In the genomic region with DNA sequence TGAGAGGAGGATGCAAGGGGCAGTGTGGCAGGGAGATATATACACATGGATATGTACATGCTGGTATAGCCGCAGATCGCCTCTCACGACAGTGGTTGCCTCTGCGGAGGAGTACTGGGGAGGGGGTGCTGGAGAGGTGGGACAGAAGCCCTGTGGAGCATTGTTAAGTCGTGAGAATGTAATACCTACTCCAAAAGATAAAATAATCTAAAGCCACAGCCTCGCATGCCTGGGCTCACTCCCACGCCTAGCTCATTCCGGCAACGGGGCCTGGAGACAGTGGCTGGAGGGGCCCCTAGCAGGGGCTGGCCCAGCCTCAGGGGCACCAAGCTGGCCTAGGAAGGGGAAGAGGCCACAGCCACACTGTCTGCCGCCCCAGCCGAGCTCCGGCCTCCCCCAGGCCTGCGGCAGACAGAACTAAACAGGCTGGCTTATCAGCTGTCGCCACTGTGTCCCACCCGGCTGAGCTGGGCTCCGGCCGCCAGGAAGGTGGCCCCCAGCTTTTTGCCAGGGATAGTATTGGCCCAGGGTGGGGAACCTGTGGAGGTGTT, we compare ENCODE assay signal across 16 cellular contexts.
A peak's percentile ranks its signal among the peaks of the same experiment; 100 is the strongest.
DNase-seq lines count a peak whose midpoint lies in the region; ATAC-seq and TF ChIP-seq lines count a peak whose summit lies in the region.
"Had no signal": no experiment of that assay in that cellular context is flagged by ENCODE, and none has a peak within 500 bp of the region (broad histone marks: within the 10 kb centered on the region; RNA-seq: fewer than 3 reads in every experiment).

No MANE protein-coding gene starts in this region.

- DNase-seq in GF-D8 (lab: John Stamatoyannopoulos, UW) = peak; percentile 25
- peak; percentile 77 for DNase-seq in fibroblast of pulmonary artery (ENCODE audit: low read depth)
- DNase-seq in mesendoderm = peak; percentile 82
- DNase-seq in foreskin fibroblast = no peak
- DNase-seq in NOMO-1 treated with DMSO at 0.1 percent for 48 hours (lab: John Stamatoyannopoulos, UW; ENCODE audit: unreplicated experiment) = no peak
- DNase-seq in mesenteric fat pad (ENCODE audit: low spot score) = no peak
- DNase-seq: activated CD4-positive, alpha-beta T cell treated with anti-CD3 and anti-CD28 coated beads for 1 hour; Caco-2; kidney; NCI-H1930; NCI-H510A treated with DMSO at 0.1 percent for 48 hours; stimulated activated CD8-positive, alpha-beta memory T cell treated with anti-CD3 and anti-CD28 coated beads, Interleukin-4, amount 100 ng/mL, for 48 hours; T-cell had no signal

- H4K5ac ChIP-seq in mesendoderm (ENCODE audit: low read length) = no peak overlapping the region

- peaks cover 22% of the 10 kb centered on the region for H3K4me1 ChIP-seq in mesendoderm (ENCODE audit: control insufficient read depth, low read depth, low read length)

- H3K56ac ChIP-seq in mesendoderm (ENCODE audit: low read length) = peak overlapping the region; percentile 79

- H3K27me3 ChIP-seq in mesendoderm (ENCODE audit: insufficient read depth, low read length, poor library complexity) = no peaks in the 10 kb centered on the region

- no peak overlapping the region for H3K4me3 ChIP-seq in fibroblast of pulmonary artery (replicated peaks; ENCODE audit: low read depth, low read length)
- no peak overlapping the region for H3K4me3 ChIP-seq in mesendoderm (ENCODE audit: low read length)
- no peak overlapping the region for H3K4me3 ChIP-seq in foreskin fibroblast (ENCODE audit: low read depth in 1 of 2, low read length in 2 of 2)

- no peaks in the 10 kb centered on the region for H3K36me3 ChIP-seq in mesendoderm (ENCODE audit: control insufficient read depth, insufficient read depth, low read length)

- ATAC-seq in SK-N-SH treated with all-trans-retinoic acid at 6 μM for 48 hours = no peak
- no peak for ATAC-seq in HG03460 (IDR thresholded peaks at IDR 0.05; ENCODE audit: unreplicated experiment)
- ATAC-seq: activated naive CD4-positive, alpha-beta T cell treated with anti-CD3 and anti-CD28 coated beads, Interleukin-2, amount 50 U/mL, for 72 hours; T-cell had no signal

- peak overlapping the region; percentile 84 for H3K4ac ChIP-seq in mesendoderm (ENCODE audit: low read depth, low read length)

- H4K8ac ChIP-seq in mesendoderm (ENCODE audit: low read depth, low read length) = no peak overlapping the region

- peak overlapping the region; percentile 87 for H2AK5ac ChIP-seq in mesendoderm (ENCODE audit: low read length)

- no CpG with 5 or more reads among the region's 17 CpGs for WGBS in mesendoderm (ENCODE audit: extremely low coverage, insufficient coverage, low lambda C conversion rate)

- TF ChIP-seq CTCF in fibroblast of pulmonary artery (IDR thresholded peaks at IDR 0.05; ENCODE audit: low read length, missing control alignments) = no peak
- no peak for TF ChIP-seq CTCF in foreskin fibroblast (IDR thresholded peaks at IDR 0.05; ENCODE audit: low read depth, low read length)

- no peak overlapping the region for H2BK120ac ChIP-seq in mesendoderm (ENCODE audit: low read depth, low read length)

- H3K18ac ChIP-seq in mesendoderm (ENCODE audit: low read length) = peak overlapping the region; percentile 85

- peak overlapping the region; percentile 51 for H3K9ac ChIP-seq in mesendoderm (ENCODE audit: low read length)

- no peaks in the 10 kb centered on the region for H3K79me2 ChIP-seq in mesendoderm (ENCODE audit: control insufficient read depth, insufficient read depth, low read length)

- no peaks in the 10 kb centered on the region for H3K79me1 ChIP-seq in mesendoderm (ENCODE audit: low read length)

- H3K4me2 ChIP-seq in mesendoderm (ENCODE audit: low read length) = no peak overlapping the region

- H2BK15ac ChIP-seq in mesendoderm (replicated peaks; ENCODE audit: low read depth) = no peak overlapping the region

- peak overlapping the region; percentile 54 for H3K27ac ChIP-seq in mesendoderm (ENCODE audit: low read depth, low read length)

- H3K23ac ChIP-seq in mesendoderm (ENCODE audit: low read length) = no peak overlapping the region

- H2BK5ac ChIP-seq in mesendoderm (ENCODE audit: low read length) = peak overlapping the region; percentile 96

TF ChIP-seq in SK-N-SH treated with all-trans-retinoic acid at 6 μM for 48 hours, 23 proteins besides CTCF, POLR2A, EP300 and RAD21:
- TF ChIP-seq, protein P1, sequence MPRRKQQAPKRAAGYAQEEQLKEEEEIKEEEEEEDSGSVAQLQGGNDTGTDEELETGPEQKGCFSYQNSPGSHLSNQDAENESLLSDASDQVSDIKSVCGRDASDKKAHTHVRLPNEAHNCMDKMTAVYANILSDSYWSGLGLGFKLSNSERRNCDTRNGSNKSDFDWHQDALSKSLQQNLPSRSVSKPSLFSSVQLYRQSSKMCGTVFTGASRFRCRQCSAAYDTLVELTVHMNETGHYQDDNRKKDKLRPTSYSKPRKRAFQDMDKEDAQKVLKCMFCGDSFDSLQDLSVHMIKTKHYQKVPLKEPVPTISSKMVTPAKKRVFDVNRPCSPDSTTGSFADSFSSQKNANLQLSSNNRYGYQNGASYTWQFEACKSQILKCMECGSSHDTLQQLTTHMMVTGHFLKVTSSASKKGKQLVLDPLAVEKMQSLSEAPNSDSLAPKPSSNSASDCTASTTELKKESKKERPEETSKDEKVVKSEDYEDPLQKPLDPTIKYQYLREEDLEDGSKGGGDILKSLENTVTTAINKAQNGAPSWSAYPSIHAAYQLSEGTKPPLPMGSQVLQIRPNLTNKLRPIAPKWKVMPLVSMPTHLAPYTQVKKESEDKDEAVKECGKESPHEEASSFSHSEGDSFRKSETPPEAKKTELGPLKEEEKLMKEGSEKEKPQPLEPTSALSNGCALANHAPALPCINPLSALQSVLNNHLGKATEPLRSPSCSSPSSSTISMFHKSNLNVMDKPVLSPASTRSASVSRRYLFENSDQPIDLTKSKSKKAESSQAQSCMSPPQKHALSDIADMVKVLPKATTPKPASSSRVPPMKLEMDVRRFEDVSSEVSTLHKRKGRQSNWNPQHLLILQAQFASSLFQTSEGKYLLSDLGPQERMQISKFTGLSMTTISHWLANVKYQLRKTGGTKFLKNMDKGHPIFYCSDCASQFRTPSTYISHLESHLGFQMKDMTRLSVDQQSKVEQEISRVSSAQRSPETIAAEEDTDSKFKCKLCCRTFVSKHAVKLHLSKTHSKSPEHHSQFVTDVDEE (CRISPR knock-in tag; IDR thresholded peaks at IDR 0.05) = 0 out of 2 replicates have a peak, but pooled peaks have one; percentile 32
- no peak for TF ChIP-seq ZFP3 (CRISPR knock-in tag; IDR thresholded peaks at IDR 0.05)
TF ChIP-seq in SK-N-SH treated with all-trans-retinoic acid at 6 μM for 48 hours: peak in this region for 1.

Comparison
In these comparisons a context has a peak if more than half of its experiments do, and no peak if none do; other contexts are left out.
1. DNase-seq: peak in GF-D8 (single experiment), fibroblast of pulmonary artery (single experiment) and mesendoderm (single experiment); none in foreskin fibroblast (0 of 2), NOMO-1 treated with DMSO at 0.1 percent for 48 hours (single experiment) and mesenteric fat pad (single experiment).